Comparison of ENCODE assay signal across 20 cellular contexts in the genomic region with DNA sequence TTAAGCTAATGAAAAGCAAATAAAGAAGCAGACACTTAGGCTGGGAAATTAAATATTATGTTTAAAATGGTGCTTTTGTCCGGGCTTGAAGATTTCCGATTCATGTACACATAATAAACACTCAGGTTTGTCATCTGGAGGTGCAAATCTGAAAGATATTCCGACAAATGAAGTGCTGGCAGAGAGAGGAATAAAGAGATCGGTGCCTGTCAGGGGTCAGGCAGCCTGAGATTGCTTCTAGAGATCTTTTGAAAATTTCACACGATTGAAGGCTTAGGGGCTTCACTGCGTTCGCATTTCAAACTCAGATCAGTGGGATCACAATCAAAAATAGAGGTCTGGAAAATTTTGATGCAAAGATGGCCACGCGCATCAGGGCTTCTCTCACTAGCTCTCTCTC. TPM values are rescaled to one million over a fixed set of nuclear protein-coding genes. Genes with fewer than 3 reads are reported as not detected.
"Had no signal": no experiment of that assay in that cellular context is flagged by ENCODE, and none has a peak within 500 bp of the region (broad histone marks: within the 10 kb centered on the region; RNA-seq: fewer than 3 reads in every experiment).

No MANE protein-coding gene starts in this region.

- H3K4me1 Mint-ChIP-seq: stimulated activated effector memory CD8-positive, alpha-beta T cell treated with anti-CD3 and anti-CD28 coated beads, Interleukin-12 subunit alpha, Interleukin-12 subunit beta, amount 100 ng/mL, for 72 hours had no signal

- H3K27ac ChIP-seq: coronary artery, esophagus squamous epithelium, hepatocyte, left ventricle myocardium inferior, prostate gland, right lobe of liver, tibial artery had no signal

- H3K27ac Mint-ChIP-seq: activated naive CD4-positive, alpha-beta T cell treated with anti-CD3 and anti-CD28 coated beads for 36 hours; activated T-helper 2 cell treated with anti-CD3 and anti-CD28 coated beads, Interferon-gamma antibody, Interleukin-2, Interleukin-4, amounts not matched to agents 10 μg/mL and 5 μg/mL and 100 μg/mL, durations not matched to agents 14 hours and 24 hours and 36 hours; stimulated activated effector memory CD8-positive, alpha-beta T cell treated with anti-CD3 and anti-CD28 coated beads, Interleukin-12 subunit alpha, Interleukin-12 subunit beta, amount 100 ng/mL, for 72 hours; T-helper 2 cell treated with Interferon-gamma antibody and Interleukin-4, amounts not matched to agents 5 μg/mL and 100 μg/mL, for 36 hours had no signal

- ATAC-seq: right lobe of liver; stimulated activated effector memory CD8-positive, alpha-beta T cell treated with anti-CD3 and anti-CD28 coated beads, Interleukin-12 subunit alpha, Interleukin-12 subunit beta, amount 100 ng/mL, for 72 hours had no signal

- H3K4me3 ChIP-seq: coronary artery, esophagus squamous epithelium, hepatocyte, left ventricle myocardium inferior, prostate gland, right lobe of liver, tibial artery had no signal

- DNase-seq: activated CD4-positive, alpha-beta T cell treated with anti-CD3 and anti-CD28 coated beads, Interleukin-2, amount 50 U/mL, for 1 hour; activated naive CD4-positive, alpha-beta T cell treated with anti-CD3 and anti-CD28 coated beads for 36 hours; activated T-cell treated with anti-CD3 and anti-CD28 coated beads for 4 hours; caudate nucleus; effector CD4-positive, alpha-beta T cell; esophagus squamous epithelium; kidney; left ventricle myocardium inferior; naive B cell; nucleus accumbens; right lobe of liver; stimulated activated CD4-positive, alpha-beta T cell treated with anti-CD3 and anti-CD28 coated beads, Interleukin-2, amount 100 ng/mL, for 24 hours; tibial artery had no signal

- H3K36me3 ChIP-seq: esophagus squamous epithelium, left ventricle myocardium inferior, prostate gland, right lobe of liver, tibial artery had no signal

- H3K4me1 ChIP-seq: prostate gland had no signal

- H3K36me3 Mint-ChIP-seq: stimulated activated effector memory CD8-positive, alpha-beta T cell treated with anti-CD3 and anti-CD28 coated beads, Interleukin-12 subunit alpha, Interleukin-12 subunit beta, amount 100 ng/mL, for 72 hours had no signal

- H3K27me3 ChIP-seq: tibial artery had no signal

- H3K9me3 Mint-ChIP-seq: activated naive CD4-positive, alpha-beta T cell treated with anti-CD3 and anti-CD28 coated beads for 36 hours; activated T-helper 2 cell treated with anti-CD3 and anti-CD28 coated beads, Interferon-gamma antibody, Interleukin-2, Interleukin-4, amounts not matched to agents 10 μg/mL and 5 μg/mL and 100 μg/mL, durations not matched to agents 14 hours and 24 hours and 36 hours; stimulated activated effector memory CD8-positive, alpha-beta T cell treated with anti-CD3 and anti-CD28 coated beads, Interleukin-12 subunit alpha, Interleukin-12 subunit beta, amount 100 ng/mL, for 72 hours; T-helper 2 cell treated with Interferon-gamma antibody and Interleukin-4, amounts not matched to agents 5 μg/mL and 100 μg/mL, for 36 hours had no signal

- H3K4me3 Mint-ChIP-seq: activated naive CD4-positive, alpha-beta T cell treated with anti-CD3 and anti-CD28 coated beads for 36 hours; stimulated activated effector memory CD8-positive, alpha-beta T cell treated with anti-CD3 and anti-CD28 coated beads, Interleukin-12 subunit alpha, Interleukin-12 subunit beta, amount 100 ng/mL, for 72 hours; T-helper 2 cell treated with Interferon-gamma antibody and Interleukin-4, amounts not matched to agents 5 μg/mL and 100 μg/mL, for 36 hours had no signal

- H3K9me3 ChIP-seq: esophagus squamous epithelium, left ventricle myocardium inferior, prostate gland, right lobe of liver, tibial artery had no signal

RNA-seq across cellular contexts. Expression of a gene that starts 33.2 kb away (rescaled TPM):
- total RNA-seq: activated naive CD4-positive, alpha-beta T cell treated with anti-CD3 and anti-CD28 coated beads for 36 hours; activated T-helper 2 cell treated with anti-CD3 and anti-CD28 coated beads, Interferon-gamma antibody, Interleukin-2, Interleukin-4, amounts not matched to agents 10 μg/mL and 5 μg/mL and 100 μg/mL, durations not matched to agents 14 hours and 24 hours and 36 hours; mononuclear cell had no signal
